Comparison of ENCODE assay signal across 15 cellular contexts in genomic region chr11:117520201-117520600, GRCh38.
DNase-seq lines count a peak whose midpoint lies in the region; ATAC-seq and TF ChIP-seq lines count a peak whose summit lies in the region.
"Had no signal": no experiment of that assay in that cellular context is flagged by ENCODE, and none has a peak within 500 bp of the region (broad histone marks: within the 10 kb centered on the region; RNA-seq: fewer than 3 reads in every experiment).

No MANE protein-coding gene starts in this region.

- H3K4me2 ChIP-seq in GM23248 (ENCODE audit: unreplicated experiment) (no peak overlapping the region), PC-3 (ENCODE audit: low read length) (no peak overlapping the region)

- in situ Hi-C loops in GM23248 (cut with MboI), result no loop called here

- POLR2A ChIA-PET in PC-3 (lab: Charles Lee; ENCODE audit: unreplicated experiment), result no interaction called here

- CTCF ChIA-PET in PC-3 (lab: Charles Lee), result no interaction called here

- H3K9me2 ChIP-seq in GM23248 (ENCODE audit: insufficient read depth), result no peaks in the 10 kb centered on the region
- no peaks in the 10 kb centered on the region for H3K9me2 ChIP-seq in PC-3 (replicated peaks; ENCODE audit: low read length)

- peak overlapping the region; percentile 89 for H3K27ac Mint-ChIP-seq in progenitor cell of endocrine pancreas
- H3K27ac Mint-ChIP-seq: memory B cell had no signal

- H3K9ac ChIP-seq in GM23248 (no peak overlapping the region), PC-3 (ENCODE audit: low read length) (no peak overlapping the region)

- 53 to 60% methylated on average over 3 of the region's 3 CpGs for WGBS in GM23248 (ENCODE audit: low coverage in 1 of 2, low lambda C conversion rate in 2 of 2, missing lambda C conversion rate in 2 of 2), 2 experiments

- H3K27me3 ChIP-seq in GM23248 (replicated peaks; ENCODE audit: insufficient read depth) (peaks cover 1% of the 10 kb centered on the region; the same call in 1 of the 2 replicates), PC-3 (ENCODE audit: low read length) (peaks cover 62% of the 10 kb centered on the region)
- H3K27me3 ChIP-seq: tibial nerve had no signal

- DNase-seq in GM23248, result peak; percentile 32
- peak; percentile 21 for DNase-seq in PC-3
- DNase-seq in fibroblast of mammary gland (ENCODE audit: low read depth), result peak; percentile 10
- DNase-seq in progenitor cell of endocrine pancreas (ENCODE audit: low spot score, unreplicated experiment), result no peak
- DNase-seq in NCI-H345 (lab: John Stamatoyannopoulos, UW), result no peak
- DNase-seq in UCSD-AML1 (lab: John Stamatoyannopoulos, UW; ENCODE audit: unreplicated experiment), result no peak
- no peak for DNase-seq in activated CD8-positive, alpha-beta memory T cell treated with anti-CD3 and anti-CD28 coated beads, Interleukin-2, amount 50 U/mL, for 4 hours
- DNase-seq: activated CD4-positive, alpha-beta T cell treated with anti-CD3 and anti-CD28 coated beads for 1 hour; activated naive CD4-positive, alpha-beta T cell; anterior cingulate cortex; NCI-H1436 treated with DMSO at 0.1 percent for 48 hours had no signal

- H4K20me1 ChIP-seq in GM23248 (ENCODE audit: insufficient read depth) (no peaks in the 10 kb centered on the region), PC-3 (ENCODE audit: low read length) (no peaks in the 10 kb centered on the region)

- H3K9me3 ChIP-seq in GM23248 (ENCODE audit: low read depth), result no peaks in the 10 kb centered on the region
- no peaks in the 10 kb centered on the region for H3K9me3 ChIP-seq in PC-3 (ENCODE audit: low read length)
- H3K9me3 ChIP-seq: tibial nerve had no signal

- no peak overlapping the region for H3K27ac ChIP-seq in GM23248
- H3K27ac ChIP-seq in PC-3 (ENCODE audit: low read length), result no peak overlapping the region
- H3K27ac ChIP-seq: C4-2B, tibial nerve had no signal

- H3K79me2 ChIP-seq in GM23248 (ENCODE audit: insufficient read depth) (no peaks in the 10 kb centered on the region), PC-3 (ENCODE audit: low read length) (no peaks in the 10 kb centered on the region)

- no TSS peak for BruUV-seq in PC-3 (replicated peaks; lab: Mats Ljungman, UMichigan)

- H2AFZ ChIP-seq in GM23248 (no peak overlapping the region), PC-3 (ENCODE audit: low read length) (no peak overlapping the region)

- peaks cover 14% of the 10 kb centered on the region for H3K4me1 Mint-ChIP-seq in progenitor cell of endocrine pancreas (ENCODE audit: low read depth)
- H3K4me1 Mint-ChIP-seq: memory B cell; stimulated activated effector memory CD8-positive, alpha-beta T cell treated with anti-CD3 and anti-CD28 coated beads, Interleukin-12 subunit alpha, Interleukin-12 subunit beta, amount 100 ng/mL, for 72 hours had no signal

- TF ChIP-seq CTCF in PC-3 (conservative IDR thresholded peaks at IDR 0.05; ENCODE audit: low read depth, low read length) (no peak), fibroblast of mammary gland (conservative IDR thresholded peaks at IDR 0.05; ENCODE audit: control insufficient read depth, insufficient read depth, low read depth, low read length) (no peak), progenitor cell of endocrine pancreas (IDR thresholded peaks at IDR 0.05; ENCODE audit: unreplicated experiment) (no peak)

- no peaks in the 10 kb centered on the region for H3K9me3 Mint-ChIP-seq in progenitor cell of endocrine pancreas (ENCODE audit: low read depth)
- H3K9me3 Mint-ChIP-seq: memory B cell; stimulated activated effector memory CD8-positive, alpha-beta T cell treated with anti-CD3 and anti-CD28 coated beads, Interleukin-12 subunit alpha, Interleukin-12 subunit beta, amount 100 ng/mL, for 72 hours had no signal

- no peaks in the 10 kb centered on the region for H3K36me3 ChIP-seq in GM23248 (ENCODE audit: low read depth)
- H3K36me3 ChIP-seq in PC-3 (ENCODE audit: low read depth, low read length), result no peaks in the 10 kb centered on the region
- H3K36me3 ChIP-seq: tibial nerve had no signal

- no peak; the same call in 1 of the 2 replicates for ATAC-seq in PC-3
- ATAC-seq: stimulated activated effector memory CD8-positive, alpha-beta T cell treated with anti-CD3 and anti-CD28 coated beads, Interleukin-12 subunit alpha, Interleukin-12 subunit beta, amount 100 ng/mL, for 72 hours had no signal

- H3K36me3 Mint-ChIP-seq in progenitor cell of endocrine pancreas (ENCODE audit: insufficient read depth), result no peaks in the 10 kb centered on the region
- H3K36me3 Mint-ChIP-seq: memory B cell; stimulated activated effector memory CD8-positive, alpha-beta T cell treated with anti-CD3 and anti-CD28 coated beads, Interleukin-12 subunit alpha, Interleukin-12 subunit beta, amount 100 ng/mL, for 72 hours had no signal

- 0 out of 2 replicates have a peak, but pooled peaks cover 7% of the 10 kb centered on the region for H3K4me1 ChIP-seq in GM23248 (ENCODE audit: insufficient read depth)
- no peaks in the 10 kb centered on the region for H3K4me1 ChIP-seq in PC-3 (ENCODE audit: insufficient read depth, low read length)
- H3K4me1 ChIP-seq: tibial nerve had no signal

- H3K27me3 Mint-ChIP-seq in progenitor cell of endocrine pancreas, result peaks cover 24% of the 10 kb centered on the region
- H3K27me3 Mint-ChIP-seq: memory B cell had no signal

- intact Hi-C loops in PC-3 (cut with micrococcal nuclease), result no loop called here

- no peak overlapping the region for H3K4me3 Mint-ChIP-seq in progenitor cell of endocrine pancreas (ENCODE audit: low read depth)
- H3K4me3 Mint-ChIP-seq: memory B cell; stimulated activated effector memory CD8-positive, alpha-beta T cell treated with anti-CD3 and anti-CD28 coated beads, Interleukin-12 subunit alpha, Interleukin-12 subunit beta, amount 100 ng/mL, for 72 hours had no signal

- H3F3A ChIP-seq in GM23248 (ENCODE audit: insufficient read depth) (no peaks in the 10 kb centered on the region), PC-3 (ENCODE audit: low read length, unreplicated experiment) (no peaks in the 10 kb centered on the region)

- H3K4me3 ChIP-seq in GM23248 (no peak overlapping the region), PC-3 (ENCODE audit: low read length) (no peak overlapping the region), fibroblast of mammary gland (ENCODE audit: control insufficient read depth, low read depth, low read length) (no peak overlapping the region)
- H3K4me3 ChIP-seq: tibial nerve had no signal

Comparison
In these comparisons a context has a peak if more than half of its experiments do, and no peak if none do; other contexts are left out.
1. DNase-seq: peak in GM23248 (single experiment), PC-3 (single experiment) and fibroblast of mammary gland (single experiment); none in progenitor cell of endocrine pancreas (single experiment), NCI-H345 (single experiment), UCSD-AML1 (single experiment) and activated CD8-positive, alpha-beta memory T cell treated with anti-CD3 and anti-CD28 coated beads, Interleukin-2, amount 50 U/mL, for 4 hours (single experiment).